In the genomic region with DNA sequence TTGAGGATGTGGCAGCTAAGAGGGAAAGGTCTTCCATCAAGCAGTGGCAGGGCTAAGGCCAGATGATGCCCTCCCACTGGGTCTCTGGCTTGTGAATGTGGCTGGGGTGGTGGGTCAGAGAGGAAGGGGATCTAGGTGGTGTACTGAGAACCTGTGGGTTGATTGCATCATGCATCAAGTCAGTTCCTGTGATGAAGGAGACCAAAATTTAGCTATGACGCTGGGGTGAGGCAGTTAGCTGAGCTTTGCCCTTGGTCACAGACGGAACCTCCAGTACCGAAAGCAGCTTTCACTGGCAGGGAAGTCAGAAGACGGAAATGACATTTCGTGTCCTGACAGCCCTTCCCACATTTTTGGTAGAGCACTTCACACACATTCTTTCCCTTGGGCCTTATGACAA, we compare ENCODE assay signal across 11 cellular contexts. TPM values are rescaled to one million over a fixed set of nuclear protein-coding genes. Genes with fewer than 3 reads are reported as not detected.
DNase-seq lines count a peak whose midpoint lies in the region; ATAC-seq, FAIRE-seq and TF ChIP-seq lines count a peak whose summit lies in the region.
"Had no signal": no experiment of that assay in that cellular context is flagged by ENCODE, and none has a peak within 500 bp of the region (broad histone marks: within the 10 kb centered on the region; RNA-seq: fewer than 3 reads in every experiment).

No MANE protein-coding gene starts in this region.

- H3K4me3 ChIP-seq in NB4 (ENCODE audit: low read depth, low read length) (no peak overlapping the region), kidney (ENCODE audit: low read length in 2 of 2) (peak overlapping the region in 1 of 2 donors; percentile 14)
- H3K4me3 ChIP-seq: MG63 had no signal

- peak overlapping the region; percentile 85 for H3K27ac Mint-ChIP-seq in activated naive CD8-positive, alpha-beta T cell
- peak overlapping the region; percentile 90 to 91 for H3K27ac Mint-ChIP-seq in stimulated activated naive CD8-positive, alpha-beta T cell treated with anti-CD3 and anti-CD28 coated beads, Interleukin-15, amount 100 ng/mL, for 72 hours

- DNase-seq in NB4 (ENCODE audit: low read depth) (peak; percentile 39), kidney (no peak), NCI-H524 treated with DMSO at 0.1 percent for 48 hours (lab: John Stamatoyannopoulos, UW) (no peak), pons (ENCODE audit: low spot score) (no peak)
- DNase-seq in stimulated activated naive CD8-positive, alpha-beta T cell treated with anti-CD3 and anti-CD28 coated beads, Interleukin-15, amount 100 ng/mL, for 72 hours = peak in 1 of 2 donors; percentile 18
- DNase-seq: MG63 had no signal

- H3K27me3 Mint-ChIP-seq in activated naive CD8-positive, alpha-beta T cell = no peaks in the 10 kb centered on the region
- H3K27me3 Mint-ChIP-seq in stimulated activated naive CD8-positive, alpha-beta T cell treated with anti-CD3 and anti-CD28 coated beads, Interleukin-15, amount 100 ng/mL, for 72 hours = no peaks in the 10 kb centered on the region

- TF ChIP-seq POLR2A in NB4 (IDR thresholded peaks at IDR 0.05; ENCODE audit: extremely low read depth, insufficient read length) = no peak

- peaks cover 0 to 9% of the 10 kb centered on the region in 2 donors for H3K36me3 ChIP-seq in kidney (ENCODE audit: control insufficient read depth in 1 of 2, insufficient read depth in 2 of 2, low read length in 2 of 2)

- peaks cover 0 to 17% of the 10 kb centered on the region in 2 donors for H3K4me1 ChIP-seq in kidney (ENCODE audit: control insufficient read depth in 1 of 2, insufficient read depth in 1 of 2, low read depth in 1 of 2, low read length in 2 of 2)

- TF ChIP-seq CTCF in NB4 (IDR thresholded peaks at IDR 0.05; ENCODE audit: low read depth, low read length) (no peak), kidney (IDR thresholded peaks at IDR 0.05; ENCODE audit: borderline replicate concordance, extremely low read depth, insufficient read depth) (no peak)

- H3K4me1 Mint-ChIP-seq in activated naive CD8-positive, alpha-beta T cell (ENCODE audit: low read depth) = peaks cover 2% of the 10 kb centered on the region
- peaks cover 22% of the 10 kb centered on the region for H3K4me1 Mint-ChIP-seq in stimulated activated naive CD8-positive, alpha-beta T cell treated with anti-CD3 and anti-CD28 coated beads, Interleukin-15, amount 100 ng/mL, for 72 hours

- no peak for FAIRE-seq in kidney (lab: Jason Lieb, UNC)
- FAIRE-seq: GM18507 had no signal

- no peaks in the 10 kb centered on the region for H3K9me3 ChIP-seq in kidney (ENCODE audit: control insufficient read depth in 1 of 2, low read length in 2 of 2)
- H3K9me3 ChIP-seq: MG63 had no signal

- H3K9ac ChIP-seq in kidney (ENCODE audit: low read length in 2 of 2) = peak overlapping the region in 1 of 2 donors; percentile 4

- no peak overlapping the region for H3K4me3 Mint-ChIP-seq in activated naive CD8-positive, alpha-beta T cell
- H3K4me3 Mint-ChIP-seq in stimulated activated naive CD8-positive, alpha-beta T cell treated with anti-CD3 and anti-CD28 coated beads, Interleukin-15, amount 100 ng/mL, for 72 hours = no peak overlapping the region

- peak overlapping the region; percentile 71 to 94 for H3K27ac ChIP-seq in kidney (ENCODE audit: low read depth in 2 of 2, low read length in 2 of 2)
- H3K27ac ChIP-seq: VCaP had no signal

- intact Hi-C loops in kidney (cut with DNase I) = loop anchor here (5.0 kb wide), 1 partner anchor 342 kb away; no protein-coding TSS in a partner anchor

- H3K36me3 Mint-ChIP-seq in activated naive CD8-positive, alpha-beta T cell = no peaks in the 10 kb centered on the region

- ATAC-seq in stimulated activated naive CD8-positive, alpha-beta T cell treated with anti-CD3 and anti-CD28 coated beads, Interleukin-15, amount 100 ng/mL, for 72 hours = peak; percentile 65
- ATAC-seq in GM18511 (IDR thresholded peaks at IDR 0.05; ENCODE audit: unreplicated experiment) = no peak
- no peak for ATAC-seq in HG03432 (IDR thresholded peaks at IDR 0.05; ENCODE audit: unreplicated experiment)

- H3K9me3 Mint-ChIP-seq in activated naive CD8-positive, alpha-beta T cell (ENCODE audit: low read depth) = no peaks in the 10 kb centered on the region
- no peaks in the 10 kb centered on the region for H3K9me3 Mint-ChIP-seq in stimulated activated naive CD8-positive, alpha-beta T cell treated with anti-CD3 and anti-CD28 coated beads, Interleukin-15, amount 100 ng/mL, for 72 hours

RNA-seq across cellular contexts. Expression of a gene that starts 20.7 kb away (rescaled TPM):
- total RNA-seq in kidney = 38.6 TPM
- 16.1 TPM for polyA plus RNA-seq in kidney (ENCODE audit: insufficient read depth, low read depth, low replicate concordance)

RNA-seq across cellular contexts. Expression of a gene that starts 41.1 kb away (rescaled TPM):
- total RNA-seq in kidney = 40.7 TPM
- polyA plus RNA-seq in kidney (ENCODE audit: insufficient read depth, low read depth, low replicate concordance) = 127 TPM
